Comparison of ENCODE assay signal across 15 cellular contexts in genomic region chr6:136084403-136084802, GRCh38.
DNase-seq lines count a peak whose midpoint lies in the region; TF ChIP-seq lines count a peak whose summit lies in the region.
"Had no signal": no experiment of that assay in that cellular context is flagged by ENCODE, and none has a peak within 500 bp of the region (broad histone marks: within the 10 kb centered on the region; RNA-seq: fewer than 3 reads in every experiment).

No MANE protein-coding gene starts in this region.

- intact Hi-C loops in PC-9 (cut with micrococcal nuclease; ENCODE audit: unreplicated experiment) (no loop called here), Caco-2 (cut with micrococcal nuclease; ENCODE audit: unreplicated experiment) (no loop called here)

- H3K27me3 Mint-ChIP-seq in Caco-2 (ENCODE audit: insufficient read depth, unreplicated experiment): no peaks in the 10 kb centered on the region
- H3K27me3 Mint-ChIP-seq in CD8-positive, alpha-beta memory T cell: peaks cover 2 to 10% of the 10 kb centered on the region in 2 donors

- H3K36me3 ChIP-seq in PC-9 (ENCODE audit: low read depth) (no peaks in the 10 kb centered on the region), smooth muscle cell (ENCODE audit: low read depth) (no peaks in the 10 kb centered on the region), Caco-2 (ENCODE audit: control insufficient read depth, insufficient read depth, low read length) (no peaks in the 10 kb centered on the region)
- no peaks in the 10 kb centered on the region for H3K36me3 ChIP-seq in CD8-positive, alpha-beta memory T cell (ENCODE audit: insufficient read depth, low read length)
- H3K36me3 ChIP-seq: BLaER1 had no signal

- H3K9me3 ChIP-seq in PC-9 (ENCODE audit: insufficient read depth, low read depth) (no peaks in the 10 kb centered on the region), smooth muscle cell (replicated peaks; ENCODE audit: low read depth) (no peaks in the 10 kb centered on the region), Caco-2 (no peaks in the 10 kb centered on the region)
- H3K9me3 ChIP-seq in CD8-positive, alpha-beta memory T cell (ENCODE audit: low read length): no peaks in the 10 kb centered on the region
- H3K9me3 ChIP-seq: BLaER1 had no signal

- CTCF ChIA-PET in PC-9 (lab: Charles Lee): no interaction called here
- CTCF ChIA-PET in Caco-2 (lab: Charles Lee): no interaction called here
- CTCF ChIA-PET in CD8-positive, alpha-beta memory T cell (lab: Charles Lee): no interaction called here

- H2AFZ ChIP-seq in PC-9: peak overlapping the region; percentile 18; the same call in 1 of the 2 replicates
- H2AFZ ChIP-seq in smooth muscle cell (ENCODE audit: low read depth): no peak overlapping the region

- no peaks in the 10 kb centered on the region for H3K9me2 ChIP-seq in PC-9 (ENCODE audit: insufficient read depth)

- no peak overlapping the region for H3K9ac ChIP-seq in smooth muscle cell (ENCODE audit: low read depth)
- H3K9ac ChIP-seq: BLaER1 had no signal

- H3K27ac ChIP-seq in PC-9 (no peak overlapping the region), smooth muscle cell (ENCODE audit: low read depth) (peak overlapping the region; percentile 76)
- no peak overlapping the region for H3K27ac ChIP-seq in CD8-positive, alpha-beta memory T cell (ENCODE audit: low read depth, low read length)
- H3K27ac ChIP-seq: 22Rv1, BLaER1 had no signal

- H3K27ac Mint-ChIP-seq in Caco-2 (ENCODE audit: unreplicated experiment): no peak overlapping the region
- H3K27ac Mint-ChIP-seq in CD8-positive, alpha-beta memory T cell: no peak overlapping the region
- H3K27ac Mint-ChIP-seq: GM23338 had no signal

- no peaks in the 10 kb centered on the region for H3K27me3 ChIP-seq in PC-9 (ENCODE audit: insufficient read depth, low read depth)
- H3K27me3 ChIP-seq in smooth muscle cell (ENCODE audit: low read depth): no peaks in the 10 kb centered on the region
- H3K27me3 ChIP-seq in Caco-2 (replicated peaks; ENCODE audit: control insufficient read depth, insufficient read depth, low read length): no peaks in the 10 kb centered on the region
- H3K27me3 ChIP-seq in CD8-positive, alpha-beta memory T cell (ENCODE audit: insufficient read depth, low read length, poor library complexity, severe bottlenecking): no peaks in the 10 kb centered on the region
- H3K27me3 ChIP-seq: BLaER1 had no signal

- H3K4me3 Mint-ChIP-seq in Caco-2 (ENCODE audit: unreplicated experiment): no peak overlapping the region
- H3K4me3 Mint-ChIP-seq in CD8-positive, alpha-beta memory T cell: no peak overlapping the region
- H3K4me3 Mint-ChIP-seq: GM23338 had no signal

- H3K79me2 ChIP-seq in PC-9 (ENCODE audit: low read depth) (no peaks in the 10 kb centered on the region), smooth muscle cell (ENCODE audit: low read depth) (peaks cover 61% of the 10 kb centered on the region)

- H3K4me1 Mint-ChIP-seq in Caco-2 (ENCODE audit: low read depth, unreplicated experiment): no peaks in the 10 kb centered on the region
- H3K4me1 Mint-ChIP-seq in CD8-positive, alpha-beta memory T cell: no peaks in the 10 kb centered on the region
- H3K4me1 Mint-ChIP-seq: GM23338 had no signal

- DNase-seq in NCI-H2227 treated with DMSO at 0.1 percent for 48 hours (lab: John Stamatoyannopoulos, UW): peak; percentile 6
- DNase-seq in NCI-H2227 (lab: John Stamatoyannopoulos, UW; ENCODE audit: unreplicated experiment): no peak
- no peak for DNase-seq in PC-9
- peak; percentile 43 for DNase-seq in fibroblast of mammary gland (ENCODE audit: low read depth)
- DNase-seq in smooth muscle cell (lab: John Stamatoyannopoulos, UW; ENCODE audit: unreplicated experiment): no peak
- no peak for DNase-seq in Caco-2
- no peak for DNase-seq in globus pallidus (ENCODE audit: low spot score)
- DNase-seq in CD8-positive, alpha-beta memory T cell: no peak
- DNase-seq: AML-193, Calu3, DMS 273 treated with DMSO at 0.1 percent for 48 hours, H7 had no signal

- no peaks in the 10 kb centered on the region for H3K36me3 Mint-ChIP-seq in Caco-2 (ENCODE audit: insufficient read depth, unreplicated experiment)
- no peaks in the 10 kb centered on the region for H3K36me3 Mint-ChIP-seq in CD8-positive, alpha-beta memory T cell

- no peaks in the 10 kb centered on the region for H4K20me1 ChIP-seq in PC-9 (ENCODE audit: insufficient read depth)
- peaks cover 13% of the 10 kb centered on the region for H4K20me1 ChIP-seq in smooth muscle cell (ENCODE audit: low read depth)
- H4K20me1 ChIP-seq: BLaER1 had no signal

- 0 out of 2 replicates have a peak overlapping the region, but pooled peaks have one; percentile 4 for H3K4me2 ChIP-seq in PC-9
- H3K4me2 ChIP-seq in smooth muscle cell: peak overlapping the region; percentile 63
- H3K4me2 ChIP-seq: BLaER1, GM23338 had no signal

- no peaks in the 10 kb centered on the region for H3K4me1 ChIP-seq in PC-9 (replicated peaks; ENCODE audit: insufficient read depth)
- no peaks in the 10 kb centered on the region for H3K4me1 ChIP-seq in smooth muscle cell (ENCODE audit: low read depth)
- H3K4me1 ChIP-seq in Caco-2: no peaks in the 10 kb centered on the region
- H3K4me1 ChIP-seq in CD8-positive, alpha-beta memory T cell (ENCODE audit: insufficient read depth, low read length): no peaks in the 10 kb centered on the region
- H3K4me1 ChIP-seq: BLaER1 had no signal

- BruUV-seq in PC-9 (replicated peaks; lab: Mats Ljungman, UMichigan) (no TSS peak), Caco-2 (replicated peaks; lab: Mats Ljungman, UMichigan) (no TSS peak)

- H3F3A ChIP-seq in PC-9 (ENCODE audit: insufficient read depth, low read depth) (no peaks in the 10 kb centered on the region), smooth muscle cell (ENCODE audit: low read depth) (no peaks in the 10 kb centered on the region)

- WGBS in smooth muscle cell (ENCODE audit: low lambda C conversion rate): 55% methylated on average over 1 of the region's 1 CpG

- POLR2A ChIA-PET in PC-9 (lab: Charles Lee; ENCODE audit: unreplicated experiment) (no interaction called here), Caco-2 (lab: Charles Lee) (no interaction called here)
- POLR2A ChIA-PET in CD8-positive, alpha-beta memory T cell (lab: Charles Lee): no interaction called here

- H3K4me3 ChIP-seq in PC-9: no peak overlapping the region
- H3K4me3 ChIP-seq in fibroblast of mammary gland (ENCODE audit: control insufficient read depth, low read depth, low read length): no peak overlapping the region
- no peak overlapping the region for H3K4me3 ChIP-seq in smooth muscle cell
- no peak overlapping the region for H3K4me3 ChIP-seq in Caco-2 (ENCODE audit: low read depth, low read length)
- no peak overlapping the region for H3K4me3 ChIP-seq in CD8-positive, alpha-beta memory T cell (ENCODE audit: low read length)
- H3K4me3 ChIP-seq: BLaER1, GM23338 had no signal

- TF ChIP-seq CTCF in PC-9 (conservative IDR thresholded peaks at IDR 0.05) (no peak), fibroblast of mammary gland (conservative IDR thresholded peaks at IDR 0.05; ENCODE audit: control insufficient read depth, insufficient read depth, low read depth, low read length) (no peak), smooth muscle cell (IDR thresholded peaks at IDR 0.05; ENCODE audit: borderline replicate concordance, insufficient read depth, poor library complexity, severe bottlenecking) (no peak), Caco-2 (IDR thresholded peaks at IDR 0.05; ENCODE audit: insufficient read depth in 1 of 2, low read depth in 1 of 2, low read length in 1 of 2, severe bottlenecking in 1 of 2, unreplicated experiment in 1 of 2) (no peak)

- no peaks in the 10 kb centered on the region for H3K9me3 Mint-ChIP-seq in Caco-2 (ENCODE audit: unreplicated experiment)
- H3K9me3 Mint-ChIP-seq in CD8-positive, alpha-beta memory T cell: no peaks in the 10 kb centered on the region
- H3K9me3 Mint-ChIP-seq: GM23338 had no signal

Comparison
In these comparisons a context has a peak if more than half of its experiments do, and no peak if none do; other contexts are left out.
1. DNase-seq: peak in NCI-H2227 treated with DMSO at 0.1 percent for 48 hours (single experiment) and fibroblast of mammary gland (single experiment); none in NCI-H2227 (single experiment), PC-9 (0 of 2), smooth muscle cell (single experiment), Caco-2 (0 of 2), globus pallidus (single experiment) and CD8-positive, alpha-beta memory T cell (0 of 5).